12 cellular contexts compared by ENCODE assay signal in the genomic region with DNA sequence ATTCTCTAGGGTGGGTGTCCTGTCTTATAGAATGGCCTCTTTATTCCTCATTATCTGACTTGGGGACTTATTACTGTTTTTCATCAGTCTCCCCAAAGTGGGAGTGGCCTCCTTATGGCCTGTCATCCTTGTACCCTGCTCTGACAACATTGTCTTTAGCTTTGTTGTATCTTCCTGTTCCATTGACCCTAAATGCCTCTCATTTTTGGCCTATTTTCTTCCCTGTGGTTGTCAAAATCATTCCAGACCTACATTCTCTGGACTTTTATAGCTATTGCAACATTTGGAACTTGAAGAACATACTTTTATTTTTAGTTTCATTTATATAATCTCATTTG. TPM values are rescaled to one million over a fixed set of nuclear protein-coding genes. Genes with fewer than 3 reads are reported as not detected.
DNase-seq lines count a peak whose midpoint lies in the region; ATAC-seq and TF ChIP-seq lines count a peak whose summit lies in the region.
"Had no signal": no experiment of that assay in that cellular context is flagged by ENCODE, and none has a peak within 500 bp of the region (broad histone marks: within the 10 kb centered on the region; RNA-seq: fewer than 3 reads in every experiment).

No MANE protein-coding gene starts in this region.

- no peak overlapping the region for H2BK120ac ChIP-seq in IMR-90 (ENCODE audit: low read depth, low read length)

- BruUV-seq in mammary epithelial cell (replicated peaks; lab: Mats Ljungman, UMichigan) (no TSS peak), IMR-90 (replicated peaks; lab: Mats Ljungman, UMichigan) (no TSS peak)

- H3K9me3 Mint-ChIP-seq in type B pancreatic cell (no peaks in the 10 kb centered on the region), progenitor cell of endocrine pancreas (ENCODE audit: low read depth) (no peaks in the 10 kb centered on the region)
- H3K9me3 Mint-ChIP-seq: GM23338 had no signal

- no peak overlapping the region for H2AFZ ChIP-seq in mammary epithelial cell (ENCODE audit: low read depth, low read length)
- no peak overlapping the region for H2AFZ ChIP-seq in IMR-90 (replicated peaks; ENCODE audit: low read length, poor library complexity)
- H2AFZ ChIP-seq: GM23338 had no signal

- in situ Hi-C loops in mammary epithelial cell (cut with MboI; ENCODE audit: low sequenced_read_pairs in 2 of 2) = no loop called here
- in situ Hi-C loops in IMR-90 (cut with MboI; ENCODE audit: low sequenced_read_pairs) = no loop called here

- H3K9ac ChIP-seq in mammary epithelial cell (ENCODE audit: insufficient read depth, low read length) (no peak overlapping the region), IMR-90 (ENCODE audit: low read depth, low read length) (no peak overlapping the region)
- H3K9ac ChIP-seq: BLaER1 had no signal

- no peak overlapping the region for H2BK15ac ChIP-seq in IMR-90 (ENCODE audit: low read depth, low read length)

- H3K79me1 ChIP-seq in IMR-90 (ENCODE audit: low read depth in 1 of 2, low read length in 2 of 2) = peaks cover 21 to 40% of the 10 kb centered on the region in 2 experiments

- dilution Hi-C loops in mammary epithelial cell (cut with HindIII; ENCODE audit: low sequenced_read_pairs) = no loop called here
- dilution Hi-C loops in IMR-90 (cut with HindIII; ENCODE audit: low sequenced_read_pairs, unreplicated experiment) = no loop called here

- CTCF ChIA-PET in mammary epithelial cell (lab: Charles Lee; ENCODE audit: low non-redundant PET) (interaction anchor here (0.5 to 1.9 kb wide), 10 partner anchors 57 to 1120 kb away, joined by 3 to 45 read pairs (median 5); partner anchors contain the start of gene TIPRL), IMR-90 (lab: Yijun Ruan, JAX) (interaction anchor here (0.6 to 1.3 kb wide), 2 partner anchors 17 to 28 kb away, joined by 4 read pairs; no protein-coding TSS in a partner anchor)

- no peaks in the 10 kb centered on the region for H3K9me3 ChIP-seq in breast epithelium
- no peaks in the 10 kb centered on the region for H3K9me3 ChIP-seq in mammary epithelial cell (replicated peaks; ENCODE audit: insufficient read depth, low read length)
- H3K9me3 ChIP-seq in IMR-90 (ENCODE audit: control insufficient read depth, insufficient read depth, low read length) = no peaks in the 10 kb centered on the region
- H3K9me3 ChIP-seq in adrenal gland (replicated peaks in 1 of 3) = no peaks in the 10 kb centered on the region
- H3K9me3 ChIP-seq: BLaER1 had no signal

- POLR2A ChIA-PET in IMR-90 (lab: Charles Lee; ENCODE audit: unreplicated experiment) = no interaction called here

- peak; percentile 62 for ATAC-seq in IMR-90 (ENCODE audit: low read depth)
- no peak for ATAC-seq in HG02970 (IDR thresholded peaks at IDR 0.05; ENCODE audit: low FRiP score, unreplicated experiment)

- no peak overlapping the region for H3K4ac ChIP-seq in IMR-90 (ENCODE audit: low read depth, low read length)

- H3K4me3 ChIP-seq in breast epithelium (no peak overlapping the region), mammary epithelial cell (replicated peaks in 1 of 3; ENCODE audit: insufficient read depth in 1 of 3, low read depth in 2 of 3, low read length in 3 of 3) (no peak overlapping the region), IMR-90 (ENCODE audit: insufficient read depth, low read depth, low read length) (no peak overlapping the region), adrenal gland (no peak overlapping the region)
- H3K4me3 ChIP-seq: BLaER1, GM23338 had no signal

- H3K27me3 ChIP-seq in breast epithelium = no peaks in the 10 kb centered on the region
- H3K27me3 ChIP-seq in mammary epithelial cell (ENCODE audit: insufficient read depth, low read length) = no peaks in the 10 kb centered on the region
- H3K27me3 ChIP-seq in IMR-90 (ENCODE audit: control insufficient read depth, insufficient read depth, low read length) = no peaks in the 10 kb centered on the region
- no peaks in the 10 kb centered on the region for H3K27me3 ChIP-seq in adrenal gland
- H3K27me3 ChIP-seq: BLaER1 had no signal

- H3K27ac ChIP-seq in breast epithelium (peak overlapping the region; percentile 15 to 27), mammary epithelial cell (ENCODE audit: insufficient read depth, low read depth, low read length) (no peak overlapping the region), IMR-90 (ENCODE audit: insufficient read depth, low read length) (no peak overlapping the region), adrenal gland (peak overlapping the region in 2 of 5 donors; percentile 35 to 73)
- H3K27ac ChIP-seq: BLaER1 had no signal

- H4K20me1 ChIP-seq in mammary epithelial cell (ENCODE audit: insufficient read depth, low read length) = no peaks in the 10 kb centered on the region
- peaks cover 15% of the 10 kb centered on the region; the same call in 1 of the 2 replicates for H4K20me1 ChIP-seq in IMR-90 (ENCODE audit: insufficient read depth, low read length)

- H3K4me1 ChIP-seq in breast epithelium (peaks cover 0 to 8% of the 10 kb centered on the region in 2 donors), mammary epithelial cell (ENCODE audit: insufficient read depth, low read length) (no peaks in the 10 kb centered on the region), IMR-90 (ENCODE audit: control insufficient read depth, insufficient read depth, low read length) (no peaks in the 10 kb centered on the region), adrenal gland (replicated peaks in 1 of 2) (peaks cover 0 to 25% of the 10 kb centered on the region in 2 donors)

- no peak overlapping the region for H2AK9ac ChIP-seq in IMR-90 (replicated peaks; ENCODE audit: low read depth, low read length, poor library complexity)

- H2AK5ac ChIP-seq in IMR-90 (ENCODE audit: low read depth, low read length) = no peak overlapping the region

- no peak overlapping the region for H4K91ac ChIP-seq in IMR-90 (ENCODE audit: insufficient read depth, low read depth, low read length)

- DNase-seq in breast epithelium (ENCODE audit: low spot score in 2 of 2) = no peak
- DNase-seq in mammary epithelial cell = no peak
- no peak for DNase-seq in IMR-90
- DNase-seq in epidermal melanocyte (ENCODE audit: insufficient read length, low spot score) = peak; percentile 34
- no peak for DNase-seq in type B pancreatic cell (ENCODE audit: extremely low spot score, unreplicated experiment)
- DNase-seq in adrenal gland = no peak
- DNase-seq in progenitor cell of endocrine pancreas (ENCODE audit: low spot score, unreplicated experiment) = no peak
- DNase-seq: activated CD8-positive, alpha-beta memory T cell treated with anti-CD3 and anti-CD28 coated beads for 24 hours; NCI-H2029 treated with DMSO at 0.1 percent for 48 hours had no signal

- peaks cover 11% of the 10 kb centered on the region for H3K9me1 ChIP-seq in IMR-90 (ENCODE audit: insufficient read depth, low read length)

- no peak for TF ChIP-seq POLR2A in breast epithelium (IDR thresholded peaks at IDR 0.05)
- TF ChIP-seq POLR2A in IMR-90 (IDR thresholded peaks at IDR 0.05; ENCODE audit: low read depth, low read length) = no peak
- no peak for TF ChIP-seq POLR2A in adrenal gland (IDR thresholded peaks at IDR 0.05)

- H2BK20ac ChIP-seq in IMR-90 (ENCODE audit: low read depth, low read length) = no peak overlapping the region

- H3K36me3 ChIP-seq in breast epithelium = peaks cover 7% of the 10 kb centered on the region
- H3K36me3 ChIP-seq in mammary epithelial cell (ENCODE audit: insufficient read depth, low read length) = peaks cover 20% of the 10 kb centered on the region
- H3K36me3 ChIP-seq in IMR-90 (ENCODE audit: control insufficient read depth, insufficient read depth, low read length) = peaks cover 33% of the 10 kb centered on the region
- H3K36me3 ChIP-seq in adrenal gland (replicated peaks in 1 of 2) = peaks cover 0 to 48% of the 10 kb centered on the region in 2 donors

- no peak for TF ChIP-seq RAD21 in IMR-90 (IDR thresholded peaks at IDR 0.05; ENCODE audit: low read length)

- intact Hi-C loops in breast epithelium (cut with DNase I; ENCODE audit: low total_unique reads) (no loop called here), mammary epithelial cell (cut with micrococcal nuclease) (loop anchor here (1.0 to 5.0 kb wide), 3 partner anchors 67 to 142 kb away; no protein-coding TSS in a partner anchor), IMR-90 (cut with micrococcal nuclease) (no loop called here), adrenal gland (cut with DNase I) (no loop called here)

- no peak overlapping the region for H3K18ac ChIP-seq in IMR-90 (ENCODE audit: low read depth, low read length)

- H3K36me3 Mint-ChIP-seq in type B pancreatic cell = peaks cover 43% of the 10 kb centered on the region
- peaks cover 38% of the 10 kb centered on the region for H3K36me3 Mint-ChIP-seq in progenitor cell of endocrine pancreas (ENCODE audit: insufficient read depth)

- no peaks in the 10 kb centered on the region for H3K4me1 Mint-ChIP-seq in type B pancreatic cell (ENCODE audit: unreplicated experiment)
- H3K4me1 Mint-ChIP-seq in progenitor cell of endocrine pancreas (ENCODE audit: low read depth) = peaks cover 9% of the 10 kb centered on the region

- H3K23ac ChIP-seq in IMR-90 (ENCODE audit: low read depth, low read length) = no peak overlapping the region

- TF ChIP-seq CTCF in breast epithelium (IDR thresholded peaks at IDR 0.05) (no peak), mammary epithelial cell (conservative IDR thresholded peaks at IDR 0.05 in 1 of 2, IDR thresholded peaks at IDR 0.05 in 1 of 2; ENCODE audit: extremely low read depth in 1 of 2, insufficient read depth in 1 of 2, low read depth in 1 of 2, low read length in 2 of 2) (no peak), IMR-90 (conservative IDR thresholded peaks at IDR 0.05; ENCODE audit: low read depth, low read length) (no peak), type B pancreatic cell (conservative IDR thresholded peaks at IDR 0.05) (peak; percentile 1), adrenal gland (IDR thresholded peaks at IDR 0.05) (no peak), progenitor cell of endocrine pancreas (IDR thresholded peaks at IDR 0.05; ENCODE audit: unreplicated experiment) (no peak)

- H2BK5ac ChIP-seq in IMR-90 (ENCODE audit: low read depth, low read length, poor library complexity, severe bottlenecking) = no peak overlapping the region

- no peak overlapping the region for H4K8ac ChIP-seq in IMR-90 (ENCODE audit: low read depth in 2 of 2, low read length in 2 of 2)

- no peak overlapping the region for H3K56ac ChIP-seq in IMR-90 (ENCODE audit: extremely low read depth, insufficient read depth, low read length)

- no peak overlapping the region for H3K4me3 Mint-ChIP-seq in type B pancreatic cell
- H3K4me3 Mint-ChIP-seq in progenitor cell of endocrine pancreas (ENCODE audit: low read depth) = no peak overlapping the region
- H3K4me3 Mint-ChIP-seq: GM23338 had no signal

- no peak overlapping the region for H4K5ac ChIP-seq in IMR-90 (ENCODE audit: low read depth, low read length)

- H3K79me2 ChIP-seq in mammary epithelial cell (ENCODE audit: insufficient read depth, low read length) = peaks cover 37% of the 10 kb centered on the region

- peak overlapping the region; percentile 5 for H3K27ac Mint-ChIP-seq in type B pancreatic cell
- no peak overlapping the region for H3K27ac Mint-ChIP-seq in progenitor cell of endocrine pancreas
- H3K27ac Mint-ChIP-seq: GM23338 had no signal

- no peaks in the 10 kb centered on the region for H3K27me3 Mint-ChIP-seq in type B pancreatic cell
- H3K27me3 Mint-ChIP-seq in progenitor cell of endocrine pancreas = no peaks in the 10 kb centered on the region

- no peak overlapping the region for H3K4me2 ChIP-seq in mammary epithelial cell (ENCODE audit: insufficient read depth, low read depth, low read length)
- no peak overlapping the region for H3K4me2 ChIP-seq in IMR-90 (ENCODE audit: low read depth, low read length)
- H3K4me2 ChIP-seq: BLaER1, GM23338 had no signal

- H3K14ac ChIP-seq in IMR-90 (replicated peaks; ENCODE audit: low read depth, low read length) = no peak overlapping the region

RNA-seq across cellular contexts. Expression of gene SFT2D2, which starts 9.7 kb away (rescaled TPM):
- 10 to 100 TPM; 39.3 to 70.4 (median 42.2) TPM for total RNA-seq in breast epithelium
- total RNA-seq in mammary epithelial cell = 10 to 100 TPM; 47.3 to 56.6 TPM
- polyA plus RNA-seq in mammary epithelial cell = 30.7 TPM
- 73.0 TPM for polyA minus RNA-seq in mammary epithelial cell
- total RNA-seq in IMR-90 (2012; rRNA removed) = 37.6 and 42.2 TPM in 2 replicates
- 8.8 and 11.1 TPM in 2 replicates for polyA plus RNA-seq in IMR-90 (2012; rRNA removed)
- polyA plus RNA-seq in IMR-90 (2012; cell fraction: cytosol; rRNA removed) = 3.2 and 3.4 TPM in 2 replicates
- 2.7 and 12.8 TPM in 2 replicates for polyA plus RNA-seq in IMR-90 (2012; cell fraction: nucleus; rRNA removed; ENCODE audit: low replicate concordance)
- total RNA-seq in type B pancreatic cell (ENCODE audit: low replicate concordance) = 52.1 and 63.7 TPM in 2 replicates
- total RNA-seq in adrenal gland = 10 to 100 TPM; 31.2 to 69.9 (median 47.0) TPM
- 1 to 10 TPM; 3.5 to 9.4 (median 4.1) TPM for polyA plus RNA-seq in adrenal gland
- 55.3 and 58.7 TPM in 2 replicates for total RNA-seq in progenitor cell of endocrine pancreas

RNA-seq across cellular contexts. Expression of gene TBX19, which starts 45.2 kb away (rescaled TPM):
- total RNA-seq in breast epithelium (1 to 10 TPM; 1.6 to 7.8 (median 4.9) TPM), mammary epithelial cell (under 1 TPM; 0.67 to 0.68 TPM), IMR-90 (2012; rRNA removed) (0.18 and 0.28 TPM in 2 replicates), type B pancreatic cell (ENCODE audit: low replicate concordance) (1.3 and 1.6 TPM in 2 replicates), adrenal gland (1 to 10 TPM in 3 of 8 donors, under 1 TPM in 4, not detected in 1; 0.35 to 1.7 (median 0.79) TPM), progenitor cell of endocrine pancreas (2.0 and 2.3 TPM in 2 replicates)
- polyA plus RNA-seq in mammary epithelial cell (0.57 TPM), IMR-90 (2012; rRNA removed) (0.89 and 1.0 TPM in 2 replicates), adrenal gland (1 to 10 TPM in 2 of 3 donors, under 1 TPM in 1; 0.70 to 2.2 (median 1.2) TPM)
- not detected for polyA minus RNA-seq in mammary epithelial cell
- polyA plus RNA-seq in IMR-90 (2012; cell fraction: cytosol; rRNA removed) = 0.21 and 0.47 TPM in 2 replicates
- polyA plus RNA-seq in IMR-90 (2012; cell fraction: nucleus; rRNA removed; ENCODE audit: low replicate concordance) = 3.2 and 5.7 TPM in 2 replicates

RNA-seq across cellular contexts. Expression of gene TIPRL, which starts 56.8 kb away (rescaled TPM):
- total RNA-seq in breast epithelium (10 to 100 TPM; 18.0 to 24.9 (median 18.7) TPM), mammary epithelial cell (10 to 100 TPM; 32.5 to 46.0 TPM), IMR-90 (2012; rRNA removed) (15.4 and 41.1 TPM in 2 replicates), type B pancreatic cell (ENCODE audit: low replicate concordance) (21.4 and 24.5 TPM in 2 replicates), adrenal gland (10 to 100 TPM; 13.6 to 33.2 (median 28.3) TPM), progenitor cell of endocrine pancreas (27.4 and 29.4 TPM in 2 replicates)
- polyA plus RNA-seq in mammary epithelial cell (22.9 TPM), IMR-90 (2012; rRNA removed) (20.0 and 23.8 TPM in 2 replicates), adrenal gland (10 to 100 TPM in 1 of 3 donors, 1 to 10 TPM in 2; 9.3 to 59.3 (median 9.6) TPM)
- 5.1 TPM for polyA minus RNA-seq in mammary epithelial cell
- polyA plus RNA-seq in IMR-90 (2012; cell fraction: cytosol; rRNA removed) = 4.2 and 5.3 TPM in 2 replicates
- polyA plus RNA-seq in IMR-90 (2012; cell fraction: nucleus; rRNA removed; ENCODE audit: low replicate concordance) = 1.7 and 7.9 TPM in 2 replicates

Comparison
In these comparisons a context has a peak if more than half of its experiments do, and no peak if none do; other contexts are left out.
1. H3K27ac ChIP-seq: peak in breast epithelium (2 of 2); none in mammary epithelial cell (single experiment) and IMR-90 (single experiment).